In genomic region chr1:113905435-113905861, GRCh38 we compare ENCODE assay signal across 8 cellular contexts. TPM values are rescaled to one million over a fixed set of nuclear protein-coding genes. Genes with fewer than 3 reads are reported as not detected.
DNase-seq lines count a peak whose midpoint lies in the region; ATAC-seq and TF ChIP-seq lines count a peak whose summit lies in the region.

No MANE protein-coding gene starts in this region.

- peak; percentile 2 for ATAC-seq in HG03045 (IDR thresholded peaks at IDR 0.05; ENCODE audit: unreplicated experiment)

- H3K36me3 Mint-ChIP-seq in endothelial cell (ENCODE audit: low read depth, unreplicated experiment) (peaks cover 25% of the 10 kb centered on the region), neural crest cell (ENCODE audit: low read depth) (peaks cover 4% of the 10 kb centered on the region)

- peak overlapping the region; percentile 80 for H3K4me3 ChIP-seq in SJCRH30

- intact Hi-C loops in posterior cingulate gyrus (cut with DNase I) = loop anchor here (1.0 to 2.0 kb wide), 3 partner anchors 24 to 93 kb away; partner anchors contain the start of genes HIPK1 and RSBN1

- TF ChIP-seq CTCF in endothelial cell (IDR thresholded peaks at IDR 0.05; ENCODE audit: unreplicated experiment) (no peak), neural crest cell (conservative IDR thresholded peaks at IDR 0.05) (no peak)

- H3K27ac ChIP-seq in SJCRH30 = peak overlapping the region; percentile 69

- DNase-seq in activated CD4-positive, alpha-beta T cell treated with anti-CD3 and anti-CD28 coated beads, Interleukin-2, amount 50 U/mL, for 48 hours = peak; percentile 41 to 50
- DNase-seq in activated CD4-positive, alpha-beta T cell treated with anti-CD3 and anti-CD28 coated beads, Interleukin-2, amount 50 U/mL, for 1 hour = no peak
- DNase-seq in SJCRH30 = peak in 1 of 2 experiments; percentile 34
- DNase-seq in endothelial cell (ENCODE audit: low spot score) = peak; percentile 7
- no peak for DNase-seq in neural crest cell (ENCODE audit: low read depth, low spot score)
- no peak for DNase-seq in posterior cingulate gyrus
- DNase-seq in occipital lobe (lab: John Stamatoyannopoulos, UW) = no peak

- H3K27ac Mint-ChIP-seq in endothelial cell (ENCODE audit: unreplicated experiment) (peak overlapping the region; percentile 88), neural crest cell (ENCODE audit: unreplicated experiment) (peak overlapping the region; percentile 78)

- H3K4me1 Mint-ChIP-seq in endothelial cell (ENCODE audit: unreplicated experiment) (peaks cover 23% of the 10 kb centered on the region), neural crest cell (peaks cover 29% of the 10 kb centered on the region)

- H3K9me3 Mint-ChIP-seq in endothelial cell (ENCODE audit: unreplicated experiment) (no peaks in the 10 kb centered on the region), neural crest cell (no peaks in the 10 kb centered on the region)

- no peaks in the 10 kb centered on the region for H3K9me3 ChIP-seq in SJCRH30 (replicated peaks)

- no peaks in the 10 kb centered on the region for H3K27me3 ChIP-seq in SJCRH30

- H3K4me1 ChIP-seq in SJCRH30 = 0 out of 2 replicates have a peak, but pooled peaks cover 2% of the 10 kb centered on the region

- peak overlapping the region; percentile 98 for H3K4me3 Mint-ChIP-seq in endothelial cell (ENCODE audit: unreplicated experiment)
- H3K4me3 Mint-ChIP-seq in neural crest cell = peak overlapping the region; percentile 98

- peaks cover 12% of the 10 kb centered on the region for H3K27me3 Mint-ChIP-seq in endothelial cell (ENCODE audit: unreplicated experiment)
- H3K27me3 Mint-ChIP-seq in neural crest cell (ENCODE audit: low read depth) = no peaks in the 10 kb centered on the region

- H3K36me3 ChIP-seq in SJCRH30 = peaks cover 18% of the 10 kb centered on the region

RNA-seq across cellular contexts. Expression of gene DCLRE1B, which starts 0.3 kb away (rescaled TPM):
- total RNA-seq in SJCRH30 (2014; rRNA removed; shearing (Covaris generic)) = 23.7 and 25.3 TPM in 2 replicates
- total RNA-seq in endothelial cell (ENCODE audit: unreplicated experiment) = 11.8 TPM
- total RNA-seq in neural crest cell = 21.4 and 21.5 TPM in 2 replicates
- 6.4 TPM for total RNA-seq in occipital lobe

RNA-seq across cellular contexts. Expression of gene AP4B1, which starts 0.8 kb away (rescaled TPM):
- total RNA-seq in SJCRH30 (2014; rRNA removed; shearing (Covaris generic)) = 11.7 and 14.3 TPM in 2 replicates
- total RNA-seq in endothelial cell (ENCODE audit: unreplicated experiment) (28.4 TPM), neural crest cell (23.6 and 25.3 TPM in 2 replicates), occipital lobe (36.2 TPM)

RNA-seq across cellular contexts. Expression of gene BCL2L15, which starts 18.1 kb away (rescaled TPM):
- 0.18 and 1.2 TPM in 2 replicates for total RNA-seq in SJCRH30 (2014; rRNA removed; shearing (Covaris generic))
- total RNA-seq in endothelial cell (ENCODE audit: unreplicated experiment) = 0.49 TPM
- total RNA-seq in neural crest cell = 0.71 and 0.84 TPM in 2 replicates
- total RNA-seq in occipital lobe = 1.4 TPM

RNA-seq across cellular contexts. Expression of gene HIPK1, which starts 23.7 kb away (rescaled TPM):
- 55.6 and 56.3 TPM in 2 replicates for total RNA-seq in SJCRH30 (2014; rRNA removed; shearing (Covaris generic))
- total RNA-seq in endothelial cell (ENCODE audit: unreplicated experiment) (56.6 TPM), neural crest cell (53.4 and 57.7 TPM in 2 replicates), occipital lobe (45.2 TPM)

RNA-seq across cellular contexts. Expression of gene PTPN22, which starts 33.9 kb away (rescaled TPM):
- total RNA-seq in SJCRH30 (2014; rRNA removed; shearing (Covaris generic)) = 1.4 and 2.0 TPM in 2 replicates
- total RNA-seq in endothelial cell (ENCODE audit: unreplicated experiment) (0.87 TPM), neural crest cell (not detected in 2 replicates), occipital lobe (1.2 TPM)

Comparison
In these comparisons a context has a peak if more than half of its experiments do, and no peak if none do; other contexts are left out.
1. DNase-seq: peak in activated CD4-positive, alpha-beta T cell treated with anti-CD3 and anti-CD28 coated beads, Interleukin-2, amount 50 U/mL, for 48 hours (2 of 2) and endothelial cell (single experiment); none in activated CD4-positive, alpha-beta T cell treated with anti-CD3 and anti-CD28 coated beads, Interleukin-2, amount 50 U/mL, for 1 hour (single experiment), neural crest cell (single experiment), posterior cingulate gyrus (0 of 10) and occipital lobe (single experiment).